In genomic region chr3:57808961-57809608, GRCh38 we compare ENCODE assay signal across 1 cellular context.
TF ChIP-seq lines count a peak whose summit lies in the region.

No MANE protein-coding gene starts in this region.

TF ChIP-seq in WTC11, 78 proteins besides CTCF, POLR2A, EP300 and RAD21 (continued from another document):
- TF ChIP-seq ZMAT4 (CRISPR knock-in tag; IDR thresholded peaks at IDR 0.05) (no peak), OVOL2 (CRISPR knock-in tag; IDR thresholded peaks at IDR 0.05; ENCODE audit: borderline replicate concordance) (no peak)
